8 cellular contexts compared by ENCODE assay signal in genomic region chrX:10722804-10723364, GRCh38.
DNase-seq lines count a peak whose midpoint lies in the region; ATAC-seq, FAIRE-seq and TF ChIP-seq lines count a peak whose summit lies in the region.

No MANE protein-coding gene starts in this region.

- H3K4me1 Mint-ChIP-seq in chondrocyte (ENCODE audit: low read depth), result peaks cover 14% of the 10 kb centered on the region

- H3K4me3 ChIP-seq in BE2C (ENCODE audit: low read depth, low read length), result no peak overlapping the region
- H3K4me3 ChIP-seq in GM12875 (ENCODE audit: low read depth, low read length), result no peak overlapping the region
- H3K4me3 ChIP-seq in left lung, result no peak overlapping the region

- peaks cover 4% of the 10 kb centered on the region for H3K9me3 Mint-ChIP-seq in chondrocyte (ENCODE audit: low read depth)

- ATAC-seq in left lung, result peak; percentile 95
- no peak for ATAC-seq in HG03571 (IDR thresholded peaks at IDR 0.05; ENCODE audit: unreplicated experiment)

- H3K9me3 ChIP-seq in BE2C (no peaks in the 10 kb centered on the region), left lung (no peaks in the 10 kb centered on the region)

- H3K27me3 ChIP-seq in BE2C (no peaks in the 10 kb centered on the region), left lung (no peaks in the 10 kb centered on the region)

- H3K4me1 ChIP-seq in BE2C, result no peaks in the 10 kb centered on the region
- H3K4me1 ChIP-seq in left lung, result no peaks in the 10 kb centered on the region

- H3K27me3 Mint-ChIP-seq in chondrocyte (ENCODE audit: low read depth), result no peaks in the 10 kb centered on the region

- intact Hi-C loops in left lung (cut with DNase I), result no loop called here

- TF ChIP-seq CTCF in BE2C (IDR thresholded peaks at IDR 0.05; ENCODE audit: low read depth, low read length) (peak; percentile 78), GM12875 (IDR thresholded peaks at IDR 0.05; ENCODE audit: borderline replicate concordance, insufficient read depth, low read depth, low read length) (peak; percentile 71; the same call in 1 of the 2 replicates), chondrocyte (IDR thresholded peaks at IDR 0.05) (peak; percentile 88), left lung (IDR thresholded peaks at IDR 0.05) (peak; percentile 52 to 85)

- H3K4me3 Mint-ChIP-seq in chondrocyte (ENCODE audit: unreplicated experiment), result no peak overlapping the region

- H3K27ac ChIP-seq in left lung, result no peak overlapping the region

- H3K36me3 Mint-ChIP-seq in chondrocyte (ENCODE audit: low read depth), result no peaks in the 10 kb centered on the region

- H3K27ac Mint-ChIP-seq in chondrocyte (ENCODE audit: unreplicated experiment), result no peak overlapping the region

- H3K36me3 ChIP-seq in BE2C, result no peaks in the 10 kb centered on the region
- no peaks in the 10 kb centered on the region for H3K36me3 ChIP-seq in left lung

- no peak for FAIRE-seq in HTR-8/SVneo (lab: Jason Lieb, UNC)

- DNase-seq in BE2C, result peak; percentile 50
- peak; percentile 41 for DNase-seq in HTR-8/SVneo (ENCODE audit: insufficient read length, low spot score)
- peak; percentile 27 for DNase-seq in SK-N-DZ (ENCODE audit: low spot score)
- no peak for DNase-seq in chondrocyte (ENCODE audit: low spot score)
- no peak for DNase-seq in left lung
- DNase-seq in stimulated activated naive CD4-positive, alpha-beta T cell treated with Interleukin-2 at 50 U/mL for 16 hours (lab: John Stamatoyannopoulos, UW), result peak; percentile 0

Comparison
In these comparisons a context has a peak if more than half of its experiments do, and no peak if none do; other contexts are left out.
1. DNase-seq: peak in BE2C (single experiment), HTR-8/SVneo (single experiment), SK-N-DZ (single experiment) and stimulated activated naive CD4-positive, alpha-beta T cell treated with Interleukin-2 at 50 U/mL for 16 hours (single experiment); none in chondrocyte (single experiment) and left lung (0 of 2).
2. Peak in every context shown above with its lines, with median percentiles within 50 percentile points of each other: CTCF ChIP-seq.